ENCODE assay signal across 8 cellular contexts in genomic region chr9:84697494-84698114, GRCh38. TPM values are rescaled to one million over a fixed set of nuclear protein-coding genes. Genes with fewer than 3 reads are reported as not detected.
A peak's percentile ranks its signal among the peaks of the same experiment; 100 is the strongest.
DNase-seq lines count a peak whose midpoint lies in the region; ATAC-seq and TF ChIP-seq lines count a peak whose summit lies in the region.

No MANE protein-coding gene starts in this region.

- H3K79me2 ChIP-seq in SU-DHL-6 (ENCODE audit: insufficient read depth, low read length), result no peaks in the 10 kb centered on the region

- no peaks in the 10 kb centered on the region for H3K9me2 ChIP-seq in SU-DHL-6 (replicated peaks; ENCODE audit: insufficient read depth, low read length)

- H3K4me1 Mint-ChIP-seq in chondrocyte (ENCODE audit: low read depth), result peaks cover 42% of the 10 kb centered on the region

- H3K36me3 Mint-ChIP-seq in chondrocyte (ENCODE audit: low read depth), result peaks cover 2% of the 10 kb centered on the region

- TF ChIP-seq CTCF in SU-DHL-6 (IDR thresholded peaks at IDR 0.05; ENCODE audit: insufficient read depth, low read length, poor library complexity, severe bottlenecking) (peak; percentile 28), chondrocyte (IDR thresholded peaks at IDR 0.05) (peak; percentile 92)

- DNase-seq in SIG-M5 treated with dmso at 0.1 percent for 504 hours (lab: John Stamatoyannopoulos, UW; ENCODE audit: unreplicated experiment), result peak; percentile 3
- DNase-seq in SIG-M5 (lab: John Stamatoyannopoulos, UW), result no peak
- peak; percentile 49 for DNase-seq in HK-2 (ENCODE audit: unreplicated experiment)
- DNase-seq in chondrocyte (ENCODE audit: low spot score), result no peak
- DNase-seq in left colon, result peak; percentile 65 to 90
- peak; percentile 6 for DNase-seq in stimulated activated CD8-positive, alpha-beta memory T cell treated with anti-CD3 and anti-CD28 coated beads, Interleukin-15, amount 100 ng/mL, for 24 hours (ENCODE audit: low read depth)
- no peak for DNase-seq in effector CD4-positive, alpha-beta T cell

- no peaks in the 10 kb centered on the region for H4K20me1 ChIP-seq in SU-DHL-6 (ENCODE audit: low read depth, low read length)

- H3K27me3 ChIP-seq in SU-DHL-6 (ENCODE audit: low read length), result no peaks in the 10 kb centered on the region

- no peak overlapping the region for H3K4me3 Mint-ChIP-seq in chondrocyte (ENCODE audit: unreplicated experiment)

- H3K27ac ChIP-seq in SU-DHL-6 (ENCODE audit: low read depth, low read length), result no peak overlapping the region

- no peaks in the 10 kb centered on the region for H3K36me3 ChIP-seq in SU-DHL-6 (ENCODE audit: low read length)

- intact Hi-C loops in left colon (cut with DNase I, micrococcal nuclease), result loop anchor here in 1 of 2 donors (5.0 kb wide), 1 partner anchor 265 kb away; no protein-coding TSS in a partner anchor

- H3K9ac ChIP-seq in SU-DHL-6 (ENCODE audit: low read length), result no peak overlapping the region

- H3F3A ChIP-seq in SU-DHL-6 (ENCODE audit: insufficient read depth), result no peaks in the 10 kb centered on the region

- no peak overlapping the region for H2AFZ ChIP-seq in SU-DHL-6 (ENCODE audit: low read depth, low read length, severe bottlenecking)

- H3K27me3 Mint-ChIP-seq in chondrocyte (ENCODE audit: low read depth), result no peaks in the 10 kb centered on the region

- H3K27ac Mint-ChIP-seq in chondrocyte (ENCODE audit: unreplicated experiment), result peak overlapping the region; percentile 13

- peak; percentile 98 for ATAC-seq in left colon

- no peaks in the 10 kb centered on the region for H3K9me3 ChIP-seq in SU-DHL-6 (ENCODE audit: insufficient read depth, low read length)

- no peaks in the 10 kb centered on the region for H3K9me3 Mint-ChIP-seq in chondrocyte (ENCODE audit: low read depth)

- no peak overlapping the region for H3K4me2 ChIP-seq in SU-DHL-6 (ENCODE audit: low read depth, low read length, poor library complexity, severe bottlenecking)

- H3K4me3 ChIP-seq in SU-DHL-6 (ENCODE audit: insufficient read depth, low read length, poor library complexity, severe bottlenecking), result no peak overlapping the region

RNA-seq across cellular contexts. Expression of gene NTRK2, which starts 28.1 kb away (rescaled TPM):
- total RNA-seq in chondrocyte (37.6 to 77.6 TPM (median 40.0 TPM) in 3 replicates), left colon (1 to 10 TPM; 2.5 to 5.7 TPM)

Comparison
In these comparisons a context has a peak if more than half of its experiments do, and no peak if none do; other contexts are left out.
1. DNase-seq: peak in SIG-M5 treated with dmso at 0.1 percent for 504 hours (single experiment), HK-2 (single experiment), left colon (2 of 2) and stimulated activated CD8-positive, alpha-beta memory T cell treated with anti-CD3 and anti-CD28 coated beads, Interleukin-15, amount 100 ng/mL, for 24 hours (single experiment); none in SIG-M5 (single experiment), chondrocyte (single experiment) and effector CD4-positive, alpha-beta T cell (single experiment).